1 cellular context compared by ENCODE assay signal in the genomic region with DNA sequence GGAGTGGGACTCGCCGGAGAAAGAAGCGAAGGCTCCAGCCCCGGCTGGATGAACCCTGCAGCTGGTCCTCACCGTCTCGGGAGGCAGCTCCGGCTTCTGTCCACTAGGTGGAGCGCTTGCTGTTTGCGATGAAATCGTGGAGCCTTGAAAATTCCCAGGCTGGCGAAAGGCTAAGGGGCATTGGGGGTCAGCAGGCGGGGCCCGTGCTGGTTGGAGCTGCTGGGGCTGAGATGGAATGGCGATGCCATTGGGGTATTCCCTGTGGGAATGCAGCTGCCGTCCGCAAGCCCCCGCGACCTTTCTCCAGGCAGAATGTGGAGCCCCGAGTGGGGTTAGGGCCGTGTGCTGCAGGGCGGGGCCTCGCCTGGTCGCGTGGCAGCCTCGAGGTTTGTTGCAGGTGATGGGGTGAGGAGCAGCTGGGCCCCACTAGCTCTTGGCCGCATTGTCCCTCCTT.
A peak's percentile ranks its signal among the peaks of the same experiment; 100 is the strongest.
TF ChIP-seq lines count a peak whose summit lies in the region.

No MANE protein-coding gene starts in this region.

TF ChIP-seq in HepG2, 621 proteins besides CTCF, POLR2A, EP300 and RAD21 (continued from another document and continues in another):
- TF ChIP-seq E2F2 (CRISPR knock-in tag; IDR thresholded peaks at IDR 0.05; ENCODE audit: borderline replicate concordance) (no peak), ZNF350 (CRISPR knock-in tag; IDR thresholded peaks at IDR 0.05; ENCODE audit: borderline replicate concordance, low read depth) (no peak), MIER2 (CRISPR knock-in tag; IDR thresholded peaks at IDR 0.05) (0 out of 2 replicates have a peak, but pooled peaks have one; percentile 25), ELF4 (CRISPR knock-in tag; IDR thresholded peaks at IDR 0.05; ENCODE audit: borderline replicate concordance) (no peak), FUBP1 (CRISPR knock-in tag; IDR thresholded peaks at IDR 0.05; ENCODE audit: borderline replicate concordance) (no peak), EED (CRISPR knock-in tag; IDR thresholded peaks at IDR 0.05) (no peak), BCLAF1 (IDR thresholded peaks at IDR 0.05) (no peak), RNF2 (conservative IDR thresholded peaks at IDR 0.05; ENCODE audit: low read depth) (no peak), ZNF510 (CRISPR knock-in tag; IDR thresholded peaks at IDR 0.05; ENCODE audit: low read depth) (no peak), FOXA3 (CRISPR knock-in tag; IDR thresholded peaks at IDR 0.05) (peak; percentile 50; the same call in 1 of the 2 replicates), ZNF274 (CRISPR knock-in tag; IDR thresholded peaks at IDR 0.05) (no peak), FOXP1 (IDR thresholded peaks at IDR 0.05) (no peak), FOXP1 (CRISPR knock-in tag; IDR thresholded peaks at IDR 0.05) (no peak), SNAPC4 (CRISPR knock-in tag; IDR thresholded peaks at IDR 0.05) (no peak), PHF21A (CRISPR knock-in tag; IDR thresholded peaks at IDR 0.05) (no peak), CENPBD1 (CRISPR knock-in tag; IDR thresholded peaks at IDR 0.05; ENCODE audit: borderline replicate concordance, low read depth) (no peak), ZMAT3 (CRISPR knock-in tag; conservative IDR thresholded peaks at IDR 0.05) (no peak), RAD51 (IDR thresholded peaks at IDR 0.05; ENCODE audit: borderline replicate concordance) (no peak), ZFP41 (CRISPR knock-in tag; IDR thresholded peaks at IDR 0.05; ENCODE audit: borderline replicate concordance) (peak; percentile 60; the same call in 1 of the 2 replicates), YEATS4 (CRISPR knock-in tag; IDR thresholded peaks at IDR 0.05; ENCODE audit: borderline replicate concordance) (no peak), AKAP8 (CRISPR knock-in tag; IDR thresholded peaks at IDR 0.05) (no peak), ZMAT5 (CRISPR knock-in tag; IDR thresholded peaks at IDR 0.05; ENCODE audit: borderline replicate concordance, low read depth) (no peak), SATB2 (CRISPR knock-in tag; IDR thresholded peaks at IDR 0.05) (no peak), KLF12 (CRISPR knock-in tag; IDR thresholded peaks at IDR 0.05; ENCODE audit: borderline replicate concordance) (no peak), SIX1 (CRISPR knock-in tag; IDR thresholded peaks at IDR 0.05; ENCODE audit: borderline replicate concordance) (no peak), RBM39 (IDR thresholded peaks at IDR 0.05; ENCODE audit: low read depth, low read length, poor library complexity, severe bottlenecking) (peak; percentile 54), ZFP90 (CRISPR knock-in tag; IDR thresholded peaks at IDR 0.05; ENCODE audit: borderline replicate concordance) (no peak), FOXK2 (IDR thresholded peaks at IDR 0.05) (no peak), ZNF772 (CRISPR knock-in tag; IDR thresholded peaks at IDR 0.05) (no peak), MED13 (CRISPR knock-in tag; IDR thresholded peaks at IDR 0.05) (no peak), RFX3 (CRISPR knock-in tag; IDR thresholded peaks at IDR 0.05) (no peak), DNMT3B (CRISPR knock-in tag; conservative IDR thresholded peaks at IDR 0.05) (no peak), CHD4 (IDR thresholded peaks at IDR 0.05; ENCODE audit: borderline replicate concordance, low read length) (no peak), ZEB1 (IDR thresholded peaks at IDR 0.05; ENCODE audit: insufficient replicate concordance, low read depth) (no peak), ADNP (CRISPR knock-in tag; IDR thresholded peaks at IDR 0.05) (no peak), MBD4 (IDR thresholded peaks at IDR 0.05; ENCODE audit: borderline replicate concordance, low read length) (no peak), ZFP1 (CRISPR knock-in tag; IDR thresholded peaks at IDR 0.05) (no peak), RFX1 (IDR thresholded peaks at IDR 0.05) (no peak), ZNF224 (CRISPR knock-in tag; IDR thresholded peaks at IDR 0.05) (no peak), SP1 (IDR thresholded peaks at IDR 0.05) (no peak), SP1 (CRISPR knock-in tag; IDR thresholded peaks at IDR 0.05) (no peak), MED8 (CRISPR knock-in tag; IDR thresholded peaks at IDR 0.05; ENCODE audit: insufficient replicate concordance) (no peak), ZNF674 (CRISPR knock-in tag; IDR thresholded peaks at IDR 0.05; ENCODE audit: low read depth) (no peak)
- TF ChIP-seq, protein P1, sequence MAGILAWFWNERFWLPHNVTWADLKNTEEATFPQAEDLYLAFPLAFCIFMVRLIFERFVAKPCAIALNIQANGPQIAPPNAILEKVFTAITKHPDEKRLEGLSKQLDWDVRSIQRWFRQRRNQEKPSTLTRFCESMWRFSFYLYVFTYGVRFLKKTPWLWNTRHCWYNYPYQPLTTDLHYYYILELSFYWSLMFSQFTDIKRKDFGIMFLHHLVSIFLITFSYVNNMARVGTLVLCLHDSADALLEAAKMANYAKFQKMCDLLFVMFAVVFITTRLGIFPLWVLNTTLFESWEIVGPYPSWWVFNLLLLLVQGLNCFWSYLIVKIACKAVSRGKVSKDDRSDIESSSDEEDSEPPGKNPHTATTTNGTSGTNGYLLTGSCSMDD (CRISPR knock-in tag; IDR thresholded peaks at IDR 0.05) = no peak
- TF ChIP-seq, protein P2, sequence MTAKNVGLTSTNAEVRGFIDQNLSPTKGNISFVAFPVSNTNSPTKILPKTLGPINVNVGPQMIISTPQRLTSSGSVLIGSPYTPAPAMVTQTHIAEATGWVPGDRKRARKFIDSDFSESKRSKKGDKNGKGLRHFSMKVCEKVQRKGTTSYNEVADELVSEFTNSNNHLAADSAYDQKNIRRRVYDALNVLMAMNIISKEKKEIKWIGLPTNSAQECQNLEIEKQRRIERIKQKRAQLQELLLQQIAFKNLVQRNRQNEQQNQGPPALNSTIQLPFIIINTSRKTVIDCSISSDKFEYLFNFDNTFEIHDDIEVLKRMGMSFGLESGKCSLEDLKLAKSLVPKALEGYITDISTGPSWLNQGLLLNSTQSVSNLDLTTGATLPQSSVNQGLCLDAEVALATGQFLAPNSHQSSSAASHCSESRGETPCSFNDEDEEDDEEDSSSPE (CRISPR knock-in tag; IDR thresholded peaks at IDR 0.05) = 0 out of 2 replicates have a peak, but pooled peaks have one; percentile 21
- TF ChIP-seq, protein P3, sequence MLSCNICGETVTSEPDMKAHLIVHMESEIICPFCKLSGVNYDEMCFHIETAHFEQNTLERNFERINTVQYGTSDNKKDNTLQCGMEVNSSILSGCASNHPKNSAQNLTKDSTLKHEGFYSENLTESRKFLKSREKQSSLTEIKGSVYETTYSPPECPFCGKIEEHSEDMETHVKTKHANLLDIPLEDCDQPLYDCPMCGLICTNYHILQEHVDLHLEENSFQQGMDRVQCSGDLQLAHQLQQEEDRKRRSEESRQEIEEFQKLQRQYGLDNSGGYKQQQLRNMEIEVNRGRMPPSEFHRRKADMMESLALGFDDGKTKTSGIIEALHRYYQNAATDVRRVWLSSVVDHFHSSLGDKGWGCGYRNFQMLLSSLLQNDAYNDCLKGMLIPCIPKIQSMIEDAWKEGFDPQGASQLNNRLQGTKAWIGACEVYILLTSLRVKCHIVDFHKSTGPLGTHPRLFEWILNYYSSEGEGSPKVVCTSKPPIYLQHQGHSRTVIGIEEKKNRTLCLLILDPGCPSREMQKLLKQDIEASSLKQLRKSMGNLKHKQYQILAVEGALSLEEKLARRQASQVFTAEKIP (CRISPR knock-in tag; IDR thresholded peaks at IDR 0.05; ENCODE audit: borderline replicate concordance) = no peak
- TF ChIP-seq, protein P4, sequence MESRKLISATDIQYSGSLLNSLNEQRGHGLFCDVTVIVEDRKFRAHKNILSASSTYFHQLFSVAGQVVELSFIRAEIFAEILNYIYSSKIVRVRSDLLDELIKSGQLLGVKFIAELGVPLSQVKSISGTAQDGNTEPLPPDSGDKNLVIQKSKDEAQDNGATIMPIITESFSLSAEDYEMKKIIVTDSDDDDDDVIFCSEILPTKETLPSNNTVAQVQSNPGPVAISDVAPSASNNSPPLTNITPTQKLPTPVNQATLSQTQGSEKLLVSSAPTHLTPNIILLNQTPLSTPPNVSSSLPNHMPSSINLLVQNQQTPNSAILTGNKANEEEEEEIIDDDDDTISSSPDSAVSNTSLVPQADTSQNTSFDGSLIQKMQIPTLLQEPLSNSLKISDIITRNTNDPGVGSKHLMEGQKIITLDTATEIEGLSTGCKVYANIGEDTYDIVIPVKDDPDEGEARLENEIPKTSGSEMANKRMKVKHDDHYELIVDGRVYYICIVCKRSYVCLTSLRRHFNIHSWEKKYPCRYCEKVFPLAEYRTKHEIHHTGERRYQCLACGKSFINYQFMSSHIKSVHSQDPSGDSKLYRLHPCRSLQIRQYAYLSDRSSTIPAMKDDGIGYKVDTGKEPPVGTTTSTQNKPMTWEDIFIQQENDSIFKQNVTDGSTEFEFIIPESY (CRISPR knock-in tag; IDR thresholded peaks at IDR 0.05) = peak; percentile 19; the same call in 1 of the 2 replicates
